15 cellular contexts compared by ENCODE assay signal in genomic region chr6:3745566-3746118, GRCh38. TPM values are rescaled to one million over a fixed set of nuclear protein-coding genes. Genes with fewer than 3 reads are reported as not detected.
DNase-seq lines count a peak whose midpoint lies in the region; ATAC-seq and TF ChIP-seq lines count a peak whose summit lies in the region.
"Had no signal": no experiment of that assay in that cellular context is flagged by ENCODE, and none has a peak within 500 bp of the region (broad histone marks: within the 10 kb centered on the region; RNA-seq: fewer than 3 reads in every experiment).

No MANE protein-coding gene starts in this region.

- no peak for ATAC-seq in HG02678 (IDR thresholded peaks at IDR 0.05; ENCODE audit: unreplicated experiment)
- ATAC-seq: activated CD8-positive, alpha-beta T cell treated with anti-CD3 and anti-CD28 coated beads for 36 hours; activated naive CD8-positive, alpha-beta T cell treated with anti-CD3 and anti-CD28 coated beads, Interleukin-2, amount 50 U/mL, for 24 hours had no signal

- no peaks in the 10 kb centered on the region for H3K9me2 ChIP-seq in GM23248 (ENCODE audit: insufficient read depth)

- H2AFZ ChIP-seq in GM23248, result no peak overlapping the region

- no peaks in the 10 kb centered on the region for H3K9me3 Mint-ChIP-seq in mesothelial cell of epicardium
- H3K9me3 Mint-ChIP-seq: activated CD8-positive, alpha-beta T cell treated with anti-CD3 and anti-CD28 coated beads for 36 hours; activated naive CD8-positive, alpha-beta T cell treated with anti-CD3 and anti-CD28 coated beads, Interleukin-2, amount 50 U/mL, for 24 hours; endodermal cell; immature natural killer cell had no signal

- DNase-seq in GM23248 (no peak), ascending aorta (ENCODE audit: low spot score in 2 of 2) (no peak), mesothelial cell of epicardium (ENCODE audit: low spot score in 2 of 2, unreplicated experiment in 2 of 2) (no peak), NOMO-1 (lab: John Stamatoyannopoulos, UW; ENCODE audit: unreplicated experiment in 2 of 2) (no peak), GM13976 (ENCODE audit: low spot score) (no peak)
- DNase-seq in activated CD4-positive, alpha-beta T cell treated with anti-CD3 and anti-CD28 coated beads for 48 hours, result no peak
- DNase-seq: activated CD8-positive, alpha-beta T cell treated with anti-CD3 and anti-CD28 coated beads for 36 hours; AML-193; endodermal cell; immature natural killer cell; mammary epithelial cell; stimulated activated naive CD4-positive, alpha-beta T cell treated with Interleukin-2 at 50 U/mL for 16 hours had no signal

- H4K20me1 ChIP-seq in GM23248 (ENCODE audit: insufficient read depth), result peaks cover 16% of the 10 kb centered on the region; the same call in 1 of the 2 replicates

- H3K4me3 Mint-ChIP-seq in mesothelial cell of epicardium, result no peak overlapping the region
- H3K4me3 Mint-ChIP-seq: activated CD8-positive, alpha-beta T cell treated with anti-CD3 and anti-CD28 coated beads for 36 hours; activated naive CD8-positive, alpha-beta T cell treated with anti-CD3 and anti-CD28 coated beads, Interleukin-2, amount 50 U/mL, for 24 hours; endodermal cell had no signal

- WGBS in GM23248 (ENCODE audit: low coverage in 1 of 2, low lambda C conversion rate in 2 of 2, missing lambda C conversion rate in 2 of 2), 2 experiments, result 60 to 64% methylated on average over 4 of the region's 4 CpGs

- peaks cover 74% of the 10 kb centered on the region for H3K4me1 ChIP-seq in GM23248 (ENCODE audit: insufficient read depth)
- peaks cover 25 to 60% of the 10 kb centered on the region in 2 donors for H3K4me1 ChIP-seq in ascending aorta
- peaks cover 81% of the 10 kb centered on the region for H3K4me1 ChIP-seq in stomach smooth muscle (ENCODE audit: control insufficient read depth, insufficient read depth, low read length)

- no peak overlapping the region for H3K4me3 ChIP-seq in GM23248
- peak overlapping the region; percentile 81 to 82 for H3K4me3 ChIP-seq in ascending aorta
- H3K4me3 ChIP-seq in stomach smooth muscle (ENCODE audit: low read length in 2 of 2), result no peak overlapping the region

- H3K9ac ChIP-seq in GM23248, result 0 out of 2 replicates have a peak overlapping the region, but pooled peaks have one; percentile 64
- H3K9ac ChIP-seq in stomach smooth muscle (ENCODE audit: low read length in 2 of 2), result no peak overlapping the region

- H3K27ac ChIP-seq in GM23248 (peak overlapping the region; percentile 31; the same call in 1 of the 2 replicates), ascending aorta (peak overlapping the region; percentile 100), stomach smooth muscle (ENCODE audit: low read length) (peak overlapping the region; percentile 41)

- intact Hi-C loops in ascending aorta (cut with DNase I), result loop anchor here (10.0 kb wide), 1 partner anchor 389 kb away; the partner anchor contains the start of gene ECI2

- 0 out of 2 replicates have a peak, but pooled peaks cover 5% of the 10 kb centered on the region for H3K36me3 ChIP-seq in GM23248 (ENCODE audit: low read depth)
- peaks cover 7 to 35% of the 10 kb centered on the region in 2 donors for H3K36me3 ChIP-seq in ascending aorta
- H3K36me3 ChIP-seq in stomach smooth muscle (ENCODE audit: control insufficient read depth in 2 of 2, insufficient read depth in 2 of 2, low read length in 2 of 2), result peaks cover 0 to 5% of the 10 kb centered on the region in 2 donors

- in situ Hi-C loops in GM23248 (cut with MboI), result loop anchor here (5.0 to 10.0 kb wide), 3 partner anchors 82 to 239 kb away; no protein-coding TSS in a partner anchor
- in situ Hi-C loops in GM13976 (cut with MboI; ENCODE audit: low sequenced_read_pairs, unreplicated experiment), result loop anchor here (25.0 kb wide), 1 partner anchor 417 kb away; no protein-coding TSS in a partner anchor

- H3K79me2 ChIP-seq in GM23248 (ENCODE audit: insufficient read depth), result peaks cover 97% of the 10 kb centered on the region

- H3K4me2 ChIP-seq in GM23248 (ENCODE audit: unreplicated experiment), result peak overlapping the region; percentile 9

- peaks cover 47% of the 10 kb centered on the region for H3F3A ChIP-seq in GM23248 (ENCODE audit: insufficient read depth)

- no peaks in the 10 kb centered on the region for H3K36me3 Mint-ChIP-seq in mesothelial cell of epicardium
- H3K36me3 Mint-ChIP-seq: immature natural killer cell had no signal

- peaks cover 57% of the 10 kb centered on the region for H3K4me1 Mint-ChIP-seq in mesothelial cell of epicardium

- no peaks in the 10 kb centered on the region for H3K27me3 Mint-ChIP-seq in mesothelial cell of epicardium (ENCODE audit: low read depth)

- TF ChIP-seq CTCF in ascending aorta (IDR thresholded peaks at IDR 0.05) (no peak), mesothelial cell of epicardium (IDR thresholded peaks at IDR 0.05; ENCODE audit: unreplicated experiment) (no peak), GM13976 (IDR thresholded peaks at IDR 0.05; ENCODE audit: borderline replicate concordance, control extremely low read depth, extremely low read depth, insufficient read depth, missing control alignments) (no peak)

- H3K27me3 ChIP-seq in GM23248 (replicated peaks; ENCODE audit: insufficient read depth) (no peaks in the 10 kb centered on the region), ascending aorta (no peaks in the 10 kb centered on the region), stomach smooth muscle (ENCODE audit: control insufficient read depth in 1 of 2, insufficient read depth in 2 of 2, low read length in 2 of 2) (no peaks in the 10 kb centered on the region)

- no peaks in the 10 kb centered on the region for H3K9me3 ChIP-seq in GM23248 (ENCODE audit: low read depth)
- H3K9me3 ChIP-seq in ascending aorta, result no peaks in the 10 kb centered on the region
- no peaks in the 10 kb centered on the region for H3K9me3 ChIP-seq in stomach smooth muscle (ENCODE audit: control insufficient read depth in 2 of 2, low read length in 2 of 2)

- H3K27ac Mint-ChIP-seq in mesothelial cell of epicardium, result peak overlapping the region; percentile 17
- H3K27ac Mint-ChIP-seq: activated CD8-positive, alpha-beta T cell treated with anti-CD3 and anti-CD28 coated beads for 36 hours; activated naive CD8-positive, alpha-beta T cell treated with anti-CD3 and anti-CD28 coated beads, Interleukin-2, amount 50 U/mL, for 24 hours; endodermal cell; immature natural killer cell had no signal

RNA-seq across cellular contexts. Expression of gene PXDC1, which starts 5.9 kb away (rescaled TPM):
- total RNA-seq in GM23248 (2014; rRNA removed; shearing (Covaris generic)), result 167 and 192 TPM in 2 replicates
- polyA plus RNA-seq in GM23248 (2016; fragmentation: Nextera tagmentation; extraction: Ambion mirVana), result 122 and 135 TPM in 2 replicates
- total RNA-seq in ascending aorta (310 TPM), mesothelial cell of epicardium (33.1 to 34.5 TPM (median 33.8 TPM) in 3 replicates)
- polyA plus RNA-seq: immature natural killer cell had no signal

Comparison
In these comparisons a context has a peak if more than half of its experiments do, and no peak if none do; other contexts are left out.
1. H3K27ac ChIP-seq: peak in every context shown above with its lines; median percentile 100 in ascending aorta; 41 in stomach smooth muscle; 31 in GM23248.
2. H3K4me3 ChIP-seq: peak in ascending aorta (2 of 2); none in GM23248 (single experiment) and stomach smooth muscle (0 of 2).